In the genomic region with DNA sequence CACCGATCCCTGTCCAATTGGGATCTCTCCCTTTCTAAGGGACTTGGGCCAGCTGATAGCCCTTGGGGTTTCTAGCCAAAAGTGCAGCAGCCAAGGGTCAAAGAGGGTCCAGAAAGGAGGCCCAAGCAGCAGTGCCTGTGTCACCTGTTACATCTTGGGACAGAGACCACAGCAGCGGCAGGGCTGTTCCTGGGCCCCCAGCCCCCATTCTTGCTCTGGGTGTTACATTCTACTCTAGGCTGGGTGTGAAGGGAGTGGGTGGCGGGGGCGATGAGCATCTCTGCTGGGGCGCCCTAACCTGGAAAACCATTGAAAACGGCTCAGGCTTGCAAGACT, we compare ENCODE assay signal across 23 cellular contexts. TPM values are rescaled to one million over a fixed set of nuclear protein-coding genes. Genes with fewer than 3 reads are reported as not detected.
DNase-seq lines count a peak whose midpoint lies in the region; ATAC-seq and TF ChIP-seq lines count a peak whose summit lies in the region.
"Had no signal": no experiment of that assay in that cellular context is flagged by ENCODE, and none has a peak within 500 bp of the region (broad histone marks: within the 10 kb centered on the region; RNA-seq: fewer than 3 reads in every experiment).

No MANE protein-coding gene starts in this region.

- H3K27ac ChIP-seq in psoas muscle (peak overlapping the region; percentile 83), right lobe of liver (no peak overlapping the region)
- H3K27ac ChIP-seq: esophagus squamous epithelium had no signal

- CTCF ChIA-PET in BJ (lab: Yijun Ruan, JAX) = no interaction called here

- POLR2A ChIA-PET in BJ (lab: Charles Lee) = no interaction called here

- H3K4me3 Mint-ChIP-seq in endothelial cell (ENCODE audit: unreplicated experiment) = peak overlapping the region; percentile 89
- no peak overlapping the region for H3K4me3 Mint-ChIP-seq in activated naive CD8-positive, alpha-beta T cell treated with anti-CD3 and anti-CD28 coated beads for 36 hours
- H3K4me3 Mint-ChIP-seq: activated naive CD8-positive, alpha-beta T cell treated with anti-CD3 and anti-CD28 coated beads, Interleukin-2, amount 50 U/mL, for 24 hours had no signal

- no peak for ATAC-seq in psoas muscle
- ATAC-seq in right lobe of liver = no peak
- ATAC-seq in GM18498 (IDR thresholded peaks at IDR 0.05; ENCODE audit: unreplicated experiment) = no peak
- ATAC-seq: activated naive CD8-positive, alpha-beta T cell treated with anti-CD3 and anti-CD28 coated beads, Interleukin-2, amount 50 U/mL, for 24 hours; HCT116; Panc1 had no signal

- WGBS in psoas muscle, 3 donors = 37 to 44% (median 39%) methylated on average over 6 of the region's 6 CpGs
- WGBS in right lobe of liver (ENCODE audit: insufficient coverage, low coverage, low lambda C conversion rate, missing lambda C conversion rate) = 5% methylated on average over 5 of the region's 6 CpGs

- H3K4me1 ChIP-seq in psoas muscle (peaks cover 3% of the 10 kb centered on the region), right lobe of liver (peaks cover 0 to 29% (median 0%) of the 10 kb centered on the region in 4 donors)

- H3K36me3 ChIP-seq in BJ (ENCODE audit: control insufficient read depth, insufficient read depth, low read length) (peaks cover 3% of the 10 kb centered on the region; the same call in 1 of the 2 replicates), psoas muscle (ENCODE audit: insufficient read depth in 1 of 2, low read depth in 1 of 2) (peaks cover 0 to 32% of the 10 kb centered on the region in 2 donors), right lobe of liver (no peaks in the 10 kb centered on the region)
- H3K36me3 ChIP-seq: esophagus squamous epithelium had no signal

- no peak overlapping the region for H3K27ac Mint-ChIP-seq in endothelial cell (ENCODE audit: unreplicated experiment)
- no peak overlapping the region for H3K27ac Mint-ChIP-seq in activated naive CD8-positive, alpha-beta T cell treated with anti-CD3 and anti-CD28 coated beads for 36 hours
- H3K27ac Mint-ChIP-seq: activated naive CD8-positive, alpha-beta T cell treated with anti-CD3 and anti-CD28 coated beads, Interleukin-2, amount 50 U/mL, for 24 hours; activated T-helper 2 cell treated with anti-CD3 and anti-CD28 coated beads, Interferon-gamma antibody, Interleukin-2, Interleukin-4, amounts not matched to agents 10 μg/mL and 5 μg/mL and 100 μg/mL, durations not matched to agents 14 hours and 24 hours and 36 hours; progenitor cell of endocrine pancreas had no signal

- peaks cover 62% of the 10 kb centered on the region for H3K27me3 Mint-ChIP-seq in endothelial cell (ENCODE audit: unreplicated experiment)
- peaks cover 100% of the 10 kb centered on the region for H3K27me3 Mint-ChIP-seq in activated naive CD8-positive, alpha-beta T cell treated with anti-CD3 and anti-CD28 coated beads for 36 hours

- intact Hi-C loops in psoas muscle (cut with DNase I) (no loop called here), right lobe of liver (cut with DNase I) (no loop called here)

- peaks cover 3% of the 10 kb centered on the region; the same call in 1 of the 2 replicates for H3K27me3 ChIP-seq in BJ (ENCODE audit: control insufficient read depth, insufficient read depth, low read length)
- H3K27me3 ChIP-seq in psoas muscle (ENCODE audit: insufficient read depth in 3 of 3, low read length in 2 of 3) = peaks cover 0 to 59% (median 43%) of the 10 kb centered on the region in 3 donors
- H3K27me3 ChIP-seq in right lobe of liver = peaks cover 13 to 68% of the 10 kb centered on the region in 2 donors

- TF ChIP-seq POLR2A in NB4 (IDR thresholded peaks at IDR 0.05; ENCODE audit: extremely low read depth, insufficient read length) = no peak
- no peak for TF ChIP-seq POLR2A in right lobe of liver (IDR thresholded peaks at IDR 0.05)

- no peaks in the 10 kb centered on the region for H3K9me3 Mint-ChIP-seq in endothelial cell (ENCODE audit: unreplicated experiment)
- peaks cover 11% of the 10 kb centered on the region for H3K9me3 Mint-ChIP-seq in activated naive CD8-positive, alpha-beta T cell treated with anti-CD3 and anti-CD28 coated beads for 36 hours

- peak overlapping the region; percentile 72 for H3K4me3 ChIP-seq in BJ (ENCODE audit: low read depth, low read length)
- peak overlapping the region; percentile 59 for H3K4me3 ChIP-seq in NB4 (ENCODE audit: low read depth, low read length)
- peak overlapping the region; percentile 75 for H3K4me3 ChIP-seq in psoas muscle
- no peak overlapping the region for H3K4me3 ChIP-seq in right lobe of liver
- H3K4me3 ChIP-seq: lung had no signal

- H3K4me1 Mint-ChIP-seq in endothelial cell (ENCODE audit: unreplicated experiment) = peaks cover 71% of the 10 kb centered on the region
- H3K4me1 Mint-ChIP-seq in activated naive CD8-positive, alpha-beta T cell treated with anti-CD3 and anti-CD28 coated beads for 36 hours = peaks cover 20% of the 10 kb centered on the region

- DNase-seq in BJ (ENCODE audit: low read depth) = no peak
- no peak for DNase-seq in NB4 (ENCODE audit: low read depth)
- DNase-seq in endothelial cell (ENCODE audit: low spot score) = no peak
- DNase-seq in psoas muscle = peak in 1 of 2 donors; percentile 6
- no peak for DNase-seq in right lobe of liver
- DNase-seq in activated naive CD8-positive, alpha-beta T cell treated with anti-CD3 and anti-CD28 coated beads for 36 hours = no peak
- DNase-seq in NCI-H2196 (lab: John Stamatoyannopoulos, UW; ENCODE audit: unreplicated experiment) = no peak
- DNase-seq: activated naive CD8-positive, alpha-beta T cell treated with anti-CD3 and anti-CD28 coated beads, Interleukin-2, amount 50 U/mL, for 24 hours; caudate nucleus; DMS79; esophagus squamous epithelium; head of caudate nucleus; Kasumi-1; naive B cell; NCI-H1436 had no signal

- TF ChIP-seq CTCF in BJ (IDR thresholded peaks at IDR 0.05; ENCODE audit: insufficient read depth, low read depth, low read length) (no peak), NB4 (IDR thresholded peaks at IDR 0.05; ENCODE audit: low read depth, low read length) (no peak), endothelial cell (IDR thresholded peaks at IDR 0.05; ENCODE audit: unreplicated experiment) (no peak), psoas muscle (IDR thresholded peaks at IDR 0.05) (no peak), right lobe of liver (IDR thresholded peaks at IDR 0.05) (no peak)

- peaks cover 9% of the 10 kb centered on the region for H3K36me3 Mint-ChIP-seq in endothelial cell (ENCODE audit: low read depth, unreplicated experiment)
- peaks cover 7% of the 10 kb centered on the region for H3K36me3 Mint-ChIP-seq in activated naive CD8-positive, alpha-beta T cell treated with anti-CD3 and anti-CD28 coated beads for 36 hours

- H3K9me3 ChIP-seq in psoas muscle (no peaks in the 10 kb centered on the region), right lobe of liver (no peaks in the 10 kb centered on the region)
- H3K9me3 ChIP-seq: esophagus squamous epithelium, SK-N-SH had no signal

RNA-seq across cellular contexts. Expression of gene PAX3, which starts 1.2 kb away (rescaled TPM):
- polyA plus RNA-seq in BJ (2011; rRNA removed) (7.4 and 11.1 TPM in 2 replicates), psoas muscle (1 to 10 TPM in 2 of 3 donors, under 1 TPM in 1; 0.26 to 2.8 (median 1.9) TPM)
- polyA minus RNA-seq in BJ (2011; rRNA and poly(A)+ RNA removed) = 21.3 and 35.5 TPM in 2 replicates
- total RNA-seq in endothelial cell (ENCODE audit: unreplicated experiment) (16.5 TPM), psoas muscle (10 to 100 TPM in 2 of 4 donors, 1 to 10 TPM in 2; 6.9 to 20.5 (median 13.3) TPM), right lobe of liver (not detected)
- not detected for total RNA-seq in activated naive CD8-positive, alpha-beta T cell treated with anti-CD3 and anti-CD28 coated beads for 36 hours
- total RNA-seq: activated T-helper 2 cell treated with anti-CD3 and anti-CD28 coated beads, Interferon-gamma antibody, Interleukin-2, Interleukin-4, amounts not matched to agents 10 μg/mL and 5 μg/mL and 100 μg/mL, durations not matched to agents 14 hours and 24 hours and 36 hours; esophagus squamous epithelium; HT-29; lung; progenitor cell of endocrine pancreas had no signal
- polyA plus RNA-seq: lung, SK-N-SH had no signal

Comparison
In these comparisons a context has a peak if more than half of its experiments do, and no peak if none do; other contexts are left out.
1. H3K4me3 ChIP-seq: peak in BJ (single experiment), NB4 (single experiment) and psoas muscle (single experiment); none in right lobe of liver (0 of 3).
2. RNA of gene PAX3, which starts 1.2 kb away (total RNA-seq): 6.9 to 20.5 TPM in psoas muscle and 16.5 TPM in endothelial cell (single experiment); not detected in right lobe of liver and not detected in activated naive CD8-positive, alpha-beta T cell treated with anti-CD3 and anti-CD28 coated beads for 36 hours; every median in the first group is over 4 times any median in the second.